In the genomic region with DNA sequence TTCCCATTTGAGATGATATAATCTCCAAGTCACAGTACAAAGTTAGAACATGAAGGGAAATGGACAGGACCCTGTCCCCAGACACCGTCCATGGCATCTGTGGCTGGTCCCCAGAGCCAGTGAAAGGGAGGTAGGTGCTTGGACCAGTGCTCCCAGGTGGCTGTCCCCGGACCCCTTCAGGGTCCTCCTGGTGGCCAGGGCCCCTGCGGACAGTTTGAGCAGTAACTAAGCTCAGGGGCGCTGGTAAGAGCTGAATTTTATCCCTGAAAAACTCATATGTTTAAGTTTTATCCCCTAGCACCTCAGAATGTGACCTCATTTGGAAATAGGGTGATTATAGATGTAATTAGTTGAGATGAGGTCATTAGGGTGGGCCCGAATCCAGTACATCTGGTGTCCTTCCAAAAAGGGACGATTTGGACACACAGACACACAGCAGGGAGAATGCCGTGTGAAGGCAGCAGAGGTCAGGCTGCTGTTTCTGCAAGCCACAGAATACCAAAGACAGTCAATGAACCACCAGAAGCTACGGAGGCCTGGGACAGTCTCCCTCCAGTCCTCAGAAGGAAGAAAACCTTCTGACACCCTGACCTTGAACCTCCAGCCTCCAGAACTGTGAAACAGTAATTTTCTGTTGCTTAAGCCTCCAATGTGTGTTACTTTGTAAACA, we compare ENCODE assay signal across 23 cellular contexts.
"Had no signal": no experiment of that assay in that cellular context is flagged by ENCODE, and none has a peak within 500 bp of the region (broad histone marks: within the 10 kb centered on the region; RNA-seq: fewer than 3 reads in every experiment).

No MANE protein-coding gene starts in this region.

- H3K4me3 ChIP-seq: ascending aorta, gastroesophageal sphincter, left ventricle myocardium inferior, pancreas, psoas muscle, right atrium auricular region, tibial nerve had no signal

- ATAC-seq: activated CD8-positive, alpha-beta T cell treated with anti-CD3 and anti-CD28 coated beads for 36 hours; gastroesophageal sphincter; naive thymus-derived CD8-positive, alpha-beta T cell; pancreas; psoas muscle had no signal

- H3K36me3 ChIP-seq: ascending aorta, brain microvascular endothelial cell, gastroesophageal sphincter, left ventricle myocardium inferior, neutrophil, pancreas, right atrium auricular region, tibial nerve had no signal

- DNase-seq: activated CD4-positive, alpha-beta T cell treated with anti-CD3 and anti-CD28 coated beads, Interleukin-2, amount 10 ng/mL, durations not matched to agents 7 days and 5 days; activated CD4-positive, CD25-positive, alpha-beta regulatory T cell treated with anti-CD3 and anti-CD28 coated beads, Interleukin-2, amount 50 U/mL, for 72 hours; activated CD8-positive, alpha-beta T cell treated with anti-CD3 and anti-CD28 coated beads for 36 hours; activated gamma-delta T cell treated with Interleukin-2 at 50 U/mL for 16 hours; activated T-cell treated with anti-CD3 and anti-CD28 coated beads, Interleukin-2, amount 50 U/mL, for 1 hour; brain microvascular endothelial cell; caudate nucleus; dermis blood vessel endothelial cell; effector CD8-positive, alpha-beta T cell; left ventricle myocardium inferior; naive thymus-derived CD8-positive, alpha-beta T cell; pancreas; psoas muscle; stimulated activated naive CD8-positive, alpha-beta T cell treated with anti-CD3 and anti-CD28 coated beads, Interleukin-15, amount 100 ng/mL, for 72 hours had no signal

- FAIRE-seq: pancreas had no signal

- H3K27ac ChIP-seq: ascending aorta, brain microvascular endothelial cell, gastroesophageal sphincter, left ventricle myocardium inferior, neutrophil, pancreas, psoas muscle, right atrium auricular region, tibial nerve, VCaP had no signal

- H3K27me3 Mint-ChIP-seq: activated CD4-positive, alpha-beta T cell treated with anti-CD3 and anti-CD28 coated beads, Interleukin-2, amount 10 ng/mL, durations not matched to agents 7 days and 5 days; activated CD8-positive, alpha-beta T cell treated with anti-CD3 and anti-CD28 coated beads for 36 hours; stimulated activated naive CD8-positive, alpha-beta T cell treated with anti-CD3 and anti-CD28 coated beads, Interleukin-15, amount 100 ng/mL, for 72 hours had no signal

- H3K4me1 Mint-ChIP-seq: activated CD4-positive, alpha-beta T cell treated with anti-CD3 and anti-CD28 coated beads, Interleukin-2, amount 10 ng/mL, durations not matched to agents 7 days and 5 days; mesothelial cell of epicardium; stimulated activated naive CD8-positive, alpha-beta T cell treated with anti-CD3 and anti-CD28 coated beads, Interleukin-15, amount 100 ng/mL, for 72 hours had no signal

- H3K36me3 Mint-ChIP-seq: activated naive CD4-positive, alpha-beta T cell treated with anti-CD3 and anti-CD28 coated beads, Interleukin-2, amount 50 U/mL, for 24 hours; mesothelial cell of epicardium; naive thymus-derived CD8-positive, alpha-beta T cell had no signal

- H3K27me3 ChIP-seq: ascending aorta, brain microvascular endothelial cell, gastroesophageal sphincter, neutrophil, pancreas, right atrium auricular region, tibial nerve had no signal

- H3K4me3 Mint-ChIP-seq: activated CD4-positive, alpha-beta T cell treated with anti-CD3 and anti-CD28 coated beads, Interleukin-2, amount 10 ng/mL, durations not matched to agents 7 days and 5 days; activated CD8-positive, alpha-beta T cell treated with anti-CD3 and anti-CD28 coated beads for 36 hours; activated naive CD4-positive, alpha-beta T cell treated with anti-CD3 and anti-CD28 coated beads, Interleukin-2, amount 50 U/mL, for 24 hours; mesothelial cell of epicardium; naive thymus-derived CD8-positive, alpha-beta T cell; stimulated activated naive CD8-positive, alpha-beta T cell treated with anti-CD3 and anti-CD28 coated beads, Interleukin-15, amount 100 ng/mL, for 72 hours; T-helper 2 cell treated with Interferon-gamma antibody and Interleukin-4, amounts not matched to agents 5 μg/mL and 100 μg/mL, for 36 hours had no signal

- H3K9me3 Mint-ChIP-seq: activated CD4-positive, alpha-beta T cell treated with anti-CD3 and anti-CD28 coated beads, Interleukin-2, amount 10 ng/mL, durations not matched to agents 7 days and 5 days; activated CD8-positive, alpha-beta T cell treated with anti-CD3 and anti-CD28 coated beads for 36 hours; mesothelial cell of epicardium had no signal

- H3K27ac Mint-ChIP-seq: activated CD4-positive, alpha-beta T cell treated with anti-CD3 and anti-CD28 coated beads, Interleukin-2, amount 10 ng/mL, durations not matched to agents 7 days and 5 days; activated CD8-positive, alpha-beta T cell treated with anti-CD3 and anti-CD28 coated beads for 36 hours; activated naive CD4-positive, alpha-beta T cell treated with anti-CD3 and anti-CD28 coated beads, Interleukin-2, amount 50 U/mL, for 24 hours; mesothelial cell of epicardium; naive thymus-derived CD8-positive, alpha-beta T cell; stimulated activated naive CD8-positive, alpha-beta T cell treated with anti-CD3 and anti-CD28 coated beads, Interleukin-15, amount 100 ng/mL, for 72 hours; T-helper 2 cell treated with Interferon-gamma antibody and Interleukin-4, amounts not matched to agents 5 μg/mL and 100 μg/mL, for 36 hours had no signal

- H3K9me3 ChIP-seq: ascending aorta, gastroesophageal sphincter, left ventricle myocardium inferior, neutrophil, pancreas, psoas muscle, right atrium auricular region, tibial nerve had no signal

- H3K4me1 ChIP-seq: ascending aorta, gastroesophageal sphincter, left ventricle myocardium inferior, pancreas, psoas muscle, right atrium auricular region, tibial nerve had no signal
